In genomic region chr2:229921892-229922448, GRCh38 we compare ENCODE assay signal across 7 cellular contexts. TPM values are rescaled to one million over a fixed set of nuclear protein-coding genes. Genes with fewer than 3 reads are reported as not detected.
DNase-seq lines count a peak whose midpoint lies in the region; ATAC-seq and TF ChIP-seq lines count a peak whose summit lies in the region.

TRIP12 (minus strand) TSS chr2:229922009; CDS start chr2:229880079, 41,930 bp downstream.

- no peaks in the 10 kb centered on the region for H3K9me2 ChIP-seq in hepatocyte (replicated peaks; ENCODE audit: insufficient read depth)

- peaks cover 42% of the 10 kb centered on the region for H4K20me1 ChIP-seq in hepatocyte (ENCODE audit: insufficient read depth, poor library complexity, severe bottlenecking)

- under 1% methylated on average over 34 of the region's 49 CpGs for WGBS in hepatocyte (ENCODE audit: low lambda C conversion rate, missing lambda C conversion rate)

- peak within 1 kb of the TSS; percentile 73 for H2AFZ ChIP-seq in hepatocyte

- no peaks in the 10 kb centered on the region for H3K27me3 ChIP-seq in hepatocyte

- H3K27ac ChIP-seq in hepatocyte = peak within 1 kb of the TSS; percentile 100

- H3K4me3 ChIP-seq in astrocyte of the cerebellum (ENCODE audit: low read depth, low read length) (peak within 1 kb of the TSS; percentile 94), hepatocyte (peak within 1 kb of the TSS; percentile 61)

- peaks cover 5% of the 10 kb centered on the region for H3K4me1 ChIP-seq in hepatocyte (ENCODE audit: insufficient read depth)

- TF ChIP-seq CTCF in astrocyte of the cerebellum (IDR thresholded peaks at IDR 0.05; ENCODE audit: low read depth, low read length, missing control alignments) (no peak), hepatocyte (IDR thresholded peaks at IDR 0.05; ENCODE audit: poor library complexity) (no peak)

- H3K9me3 ChIP-seq in hepatocyte (ENCODE audit: low read depth) = no peaks in the 10 kb centered on the region

- no peaks in the 10 kb centered on the region for H3K36me3 ChIP-seq in hepatocyte (replicated peaks; ENCODE audit: insufficient read depth, low read depth)

- DNase-seq in NCI-H2029 (lab: John Stamatoyannopoulos, UW) (peak; percentile 95), T-helper 22 cell (ENCODE audit: low read depth) (peak; percentile 81), astrocyte of the cerebellum (ENCODE audit: low read depth) (peak; percentile 90), hepatocyte (ENCODE audit: low spot score) (peak; percentile 95), retina (peak; percentile 100)

- ATAC-seq in GM18502 (IDR thresholded peaks at IDR 0.05; ENCODE audit: poor library complexity, unreplicated experiment) = peak; percentile 70
- ATAC-seq in HG02943 (IDR thresholded peaks at IDR 0.05; ENCODE audit: low read depth, unreplicated experiment) = peak; percentile 56

- H3K4me2 ChIP-seq in hepatocyte = peak within 1 kb of the TSS; percentile 84

- in situ Hi-C loops in astrocyte of the cerebellum (cut with HindIII; ENCODE audit: low sequenced_read_pairs) = no loop called here

- H3K79me2 ChIP-seq in hepatocyte = peaks cover 82% of the 10 kb centered on the region

RNA-seq across cellular contexts. Expression of gene TRIP12, which starts in this region (rescaled TPM):
- total RNA-seq in hepatocyte = 130 and 136 TPM in 2 replicates
- 33.8 and 40.7 TPM in 2 replicates for polyA plus RNA-seq in hepatocyte

Comparison
In these comparisons a context has a peak if more than half of its experiments do, and no peak if none do; other contexts are left out.
1. Peak in every context shown above with its lines: DNase-seq, ATAC-seq, H3K4me3 ChIP-seq and H3K27ac ChIP-seq.